Comparison of ENCODE assay signal across 8 cellular contexts in the genomic region with DNA sequence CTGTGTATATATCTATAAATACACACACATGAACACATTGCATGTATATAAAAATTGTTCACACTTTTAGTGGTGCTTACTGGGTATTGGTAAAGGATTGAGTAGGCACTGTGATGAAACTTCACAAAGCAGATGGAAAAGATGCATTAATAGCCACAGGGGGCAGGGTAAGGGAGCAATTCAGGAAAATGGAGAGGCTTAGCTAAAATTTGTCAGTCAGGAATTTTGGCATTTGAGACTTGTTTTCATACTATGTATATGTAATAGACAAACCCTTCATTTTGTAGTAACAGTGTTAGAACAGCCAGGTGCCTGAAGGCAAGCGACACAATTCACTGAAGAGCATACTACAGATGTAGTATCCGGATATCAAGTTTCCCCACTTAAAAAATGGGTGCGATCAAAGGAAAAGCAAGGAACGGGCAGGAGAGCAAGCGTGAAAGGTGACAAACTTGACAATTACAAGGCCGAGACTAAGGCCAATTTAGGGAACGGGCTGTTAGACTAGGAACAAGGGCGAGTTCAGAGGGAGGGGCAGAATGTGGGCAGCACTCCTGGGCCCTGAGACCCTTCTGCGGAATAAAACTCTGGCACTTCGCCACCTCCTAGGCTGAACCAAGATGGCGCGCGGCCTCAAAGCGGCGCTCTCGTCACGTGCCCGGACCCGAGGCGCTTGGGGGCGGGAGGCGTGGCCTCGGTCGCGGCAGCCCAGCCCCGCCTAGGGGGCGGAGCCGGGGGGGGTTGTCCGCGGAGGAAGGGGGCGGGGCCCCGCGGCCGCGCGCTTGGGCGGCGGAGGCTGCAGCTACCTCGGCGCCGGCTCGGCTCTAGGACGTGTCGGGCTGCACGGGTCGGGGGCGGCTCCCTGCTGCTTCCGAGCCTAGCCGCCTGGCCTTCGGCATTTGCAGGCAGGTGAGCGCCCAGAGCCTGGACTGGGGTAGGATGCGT. TPM values are rescaled to one million over a fixed set of nuclear protein-coding genes. Genes with fewer than 3 reads are reported as not detected.
A peak's percentile ranks its signal among the peaks of the same experiment; 100 is the strongest.
DNase-seq lines count a peak whose midpoint lies in the region; ATAC-seq, FAIRE-seq and TF ChIP-seq lines count a peak whose summit lies in the region.

A gene (plus strand): TSS at position 771 of the 945 bp plus-strand sequence. CDS start 12,518 bp downstream, outside the sequence.

- DNase-seq in C1 segment of cervical spinal cord (lab: John Stamatoyannopoulos, UW) (peak in 13 of 14 donors; percentile 43 to 87 (median 72)), HT1080 (ENCODE audit: low read depth) (peak; percentile 58), NOMO-1 treated with DMSO at 0.1 percent for 48 hours (lab: John Stamatoyannopoulos, UW; ENCODE audit: unreplicated experiment) (peak; percentile 76), endothelial cell of umbilical vein (ENCODE audit: low read depth, low spot score) (peak; percentile 78), midbrain (lab: John Stamatoyannopoulos, UW) (peak; percentile 89)
- peak; percentile 84 for DNase-seq in activated CD8-positive, alpha-beta memory T cell treated with anti-CD3 and anti-CD28 coated beads, Interleukin-2, amount 50 U/mL, for 4 hours
- peak; percentile 70 for DNase-seq in stimulated activated CD8-positive, alpha-beta memory T cell treated with anti-CD3 and anti-CD28 coated beads, Interleukin-15, amount 100 ng/mL, for 24 hours (ENCODE audit: low read depth)

- H3K9me3 ChIP-seq in endothelial cell of umbilical vein (replicated peaks; ENCODE audit: control insufficient read depth, insufficient read depth, low read length), result no peaks in the 10 kb centered on the region

- TF ChIP-seq POLR2A in endothelial cell of umbilical vein (IDR thresholded peaks at IDR 0.05; ENCODE audit: low read depth, low read length), result no peak

- no peaks in the 10 kb centered on the region for H4K20me1 ChIP-seq in endothelial cell of umbilical vein (replicated peaks; ENCODE audit: control insufficient read depth, extremely low read depth, insufficient read depth, low read length)

- peak within 1 kb of the TSS; percentile 99 for H2AFZ ChIP-seq in endothelial cell of umbilical vein (ENCODE audit: low read depth, low read length)

- H3K27ac ChIP-seq in endothelial cell of umbilical vein (ENCODE audit: insufficient read depth, low read depth, low read length), result no peak within 1 kb of the TSS

- peaks cover 6% of the 10 kb centered on the region for H3K4me1 ChIP-seq in endothelial cell of umbilical vein (ENCODE audit: control insufficient read depth, extremely low read depth, insufficient read depth, low read length)

- FAIRE-seq in endothelial cell of umbilical vein (lab: Jason Lieb, UNC), result peak; percentile 72

- no peaks in the 10 kb centered on the region for H3K9me1 ChIP-seq in endothelial cell of umbilical vein (replicated peaks; ENCODE audit: control insufficient read depth, extremely low read depth, insufficient read depth, low read length)

- BruUV-seq in endothelial cell of umbilical vein (replicated peaks; lab: Mats Ljungman, UMichigan), result no TSS peak

- peaks cover 5 to 10% of the 10 kb centered on the region in 2 experiments for H3K36me3 ChIP-seq in endothelial cell of umbilical vein (ENCODE audit: control insufficient read depth in 2 of 2, extremely low read depth in 1 of 2, insufficient read depth in 2 of 2, low read length in 2 of 2)

- peak within 1 kb of the TSS; percentile 83 for H3K4me2 ChIP-seq in endothelial cell of umbilical vein (ENCODE audit: insufficient read depth, low read length)

- peak within 1 kb of the TSS in 2 of 3 experiments; percentile 27 to 30 for H3K4me3 ChIP-seq in endothelial cell of umbilical vein (replicated peaks in 1 of 3; ENCODE audit: insufficient read depth in 1 of 3, low read depth in 1 of 3, low read length in 3 of 3)

- dilution Hi-C loops in endothelial cell of umbilical vein (cut with MboI; ENCODE audit: extremely low pct_ligation_motif_present, low sequenced_read_pairs), result no loop called here

- CTCF ChIA-PET in endothelial cell of umbilical vein (lab: Charles Lee), result interaction anchor here (0.5 to 2.7 kb wide), 6 partner anchors 9 to 247 kb away, joined by 3 to 15 read pairs (median 3); no protein-coding TSS in a partner anchor

- peak within 1 kb of the TSS; percentile 28 for H3K9ac ChIP-seq in endothelial cell of umbilical vein (replicated peaks; ENCODE audit: extremely low read depth, insufficient read depth, low read length)

- peaks cover 16 to 24% of the 10 kb centered on the region in 2 experiments for H3K27me3 ChIP-seq in endothelial cell of umbilical vein (ENCODE audit: control insufficient read depth in 2 of 2, insufficient read depth in 2 of 2, low read length in 2 of 2)

- POLR2A ChIA-PET in endothelial cell of umbilical vein (lab: Charles Lee), result no interaction called here

- intact Hi-C loops in endothelial cell of umbilical vein (cut with micrococcal nuclease), result no loop called here

- TF ChIP-seq CTCF in endothelial cell of umbilical vein (IDR thresholded peaks at IDR 0.05; ENCODE audit: extremely low read depth in 1 of 2, insufficient read depth in 1 of 2, low read depth in 1 of 2, low read length in 2 of 2), result no peak

- ATAC-seq in GM19455 (IDR thresholded peaks at IDR 0.05; ENCODE audit: unreplicated experiment), result peak; percentile 77

- no peaks in the 10 kb centered on the region for H3K79me2 ChIP-seq in endothelial cell of umbilical vein (ENCODE audit: control insufficient read depth, insufficient read depth, low read length)

TF ChIP-seq in endothelial cell of umbilical vein, 7 proteins besides CTCF, POLR2A, EP300 and RAD21:
- TF ChIP-seq JUN (IDR thresholded peaks at IDR 0.05; ENCODE audit: borderline replicate concordance, insufficient read depth, insufficient read length, low read depth) (no peak), POLR2AphosphoS5 (IDR thresholded peaks at IDR 0.05; ENCODE audit: insufficient read depth, low read depth, low read length) (peak; percentile 55)
- TF ChIP-seq, protein P1, sequence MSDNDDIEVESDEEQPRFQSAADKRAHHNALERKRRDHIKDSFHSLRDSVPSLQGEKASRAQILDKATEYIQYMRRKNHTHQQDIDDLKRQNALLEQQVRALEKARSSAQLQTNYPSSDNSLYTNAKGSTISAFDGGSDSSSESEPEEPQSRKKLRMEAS (IDR thresholded peaks at IDR 0.05; ENCODE audit: insufficient read depth, insufficient read length), result peak; percentile 88

RNA-seq across cellular contexts. Expression of the gene that starts here (rescaled TPM):
- total RNA-seq in HT1080 (2014; rRNA removed; shearing (Covaris generic)), result 1.3 and 2.4 TPM in 2 replicates
- 3.0 and 3.2 TPM in 2 replicates for polyA plus RNA-seq in HT1080 (2015; cell fraction: cytosol; rRNA removed)
- polyA plus RNA-seq in HT1080 (2015; cell fraction: nucleus; rRNA removed), result 34.5 and 34.6 TPM in 2 replicates
- total RNA-seq in endothelial cell of umbilical vein, result 0.16 and 0.22 TPM in 2 replicates
- polyA plus RNA-seq in endothelial cell of umbilical vein, result 0.13 and 0.17 TPM in 2 replicates
- polyA plus RNA-seq in endothelial cell of umbilical vein (2011; cell fraction: cytosol; rRNA removed), result 0.03 and 0.04 TPM in 2 replicates
- polyA plus RNA-seq in endothelial cell of umbilical vein (2011; cell fraction: nucleus; rRNA removed), result 1.3 and 1.4 TPM in 2 replicates
- 0.37 and 0.58 TPM in 2 replicates for polyA plus RNA-seq in endothelial cell of umbilical vein (2012)
- polyA minus RNA-seq in endothelial cell of umbilical vein, result 0.38 and 3.5 TPM in 2 replicates
- polyA minus RNA-seq in endothelial cell of umbilical vein (2011; cell fraction: cytosol; rRNA and poly(A)+ RNA removed), result 0.31 TPM
- 0.24 and 2.0 TPM in 2 replicates for polyA minus RNA-seq in endothelial cell of umbilical vein (2011; cell fraction: nucleus; rRNA and poly(A)+ RNA removed)
